ENCODE assay signal across 8 cellular contexts in the genomic region with DNA sequence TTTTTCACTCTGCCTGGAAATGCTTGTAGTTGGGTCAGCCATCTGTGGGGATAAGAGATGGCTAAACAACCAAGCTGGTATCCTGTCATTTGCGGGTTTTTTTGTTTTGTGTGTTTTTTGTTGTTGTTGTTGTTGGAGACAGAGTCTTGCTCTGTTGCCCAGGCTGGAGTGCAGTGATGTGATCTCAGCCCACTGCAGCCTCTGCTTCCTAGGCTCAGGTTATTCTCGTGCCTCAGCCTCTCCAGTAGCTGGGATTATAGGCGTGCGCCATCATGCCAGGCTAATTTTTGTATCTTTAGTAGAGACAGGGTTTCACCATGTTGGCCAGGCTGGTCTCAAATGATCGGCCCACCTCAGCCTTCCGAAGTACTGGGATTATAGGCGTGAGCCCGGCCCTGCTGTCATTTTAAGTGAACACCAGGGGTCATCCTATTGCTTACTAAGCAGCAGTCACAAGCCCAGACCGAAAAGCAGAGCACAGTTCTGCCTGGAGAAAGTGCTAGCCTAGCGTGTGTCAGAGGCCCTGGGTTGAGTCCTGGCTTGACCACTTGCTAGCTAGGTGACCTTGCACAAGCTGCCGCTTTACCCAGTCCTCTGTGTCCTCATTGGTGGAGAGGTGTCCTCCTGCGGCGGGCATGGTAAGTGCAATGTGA. TPM values are rescaled to one million over a fixed set of nuclear protein-coding genes. Genes with fewer than 3 reads are reported as not detected.
DNase-seq lines count a peak whose midpoint lies in the region; ATAC-seq, FAIRE-seq and TF ChIP-seq lines count a peak whose summit lies in the region.

No MANE protein-coding gene starts in this region.

- H3K9ac ChIP-seq in endothelial cell of umbilical vein (replicated peaks; ENCODE audit: extremely low read depth, insufficient read depth, low read length) (no peak overlapping the region), colonic mucosa (ENCODE audit: low read depth in 2 of 2, low read length in 2 of 2) (no peak overlapping the region)

- H3K36me3 Mint-ChIP-seq in neural crest cell (ENCODE audit: low read depth), result peaks cover 4% of the 10 kb centered on the region

- peaks cover 29% of the 10 kb centered on the region for H3K36me3 ChIP-seq in BJ (ENCODE audit: control insufficient read depth, insufficient read depth, low read length)
- H3K36me3 ChIP-seq in endothelial cell of umbilical vein (ENCODE audit: control insufficient read depth in 2 of 2, extremely low read depth in 1 of 2, insufficient read depth in 2 of 2, low read length in 2 of 2), result peaks cover 3 to 35% of the 10 kb centered on the region in 2 experiments
- H3K36me3 ChIP-seq in colonic mucosa, result peaks cover 8% of the 10 kb centered on the region

- no peaks in the 10 kb centered on the region for H4K20me1 ChIP-seq in endothelial cell of umbilical vein (replicated peaks; ENCODE audit: control insufficient read depth, extremely low read depth, insufficient read depth, low read length)

- intact Hi-C loops in endothelial cell of umbilical vein (cut with micrococcal nuclease) (no loop called here), colonic mucosa (cut with DNase I) (loop anchor here (5.0 kb wide), 1 partner anchor 72 kb away; no protein-coding TSS in a partner anchor)

- H3K4me2 ChIP-seq in endothelial cell of umbilical vein (ENCODE audit: insufficient read depth, low read length), result no peak overlapping the region

- no peak overlapping the region for H3K27ac ChIP-seq in endothelial cell of umbilical vein (ENCODE audit: insufficient read depth, low read depth, low read length)
- no peak overlapping the region for H3K27ac ChIP-seq in colonic mucosa

- TF ChIP-seq POLR2A in endothelial cell of umbilical vein (IDR thresholded peaks at IDR 0.05; ENCODE audit: low read depth, low read length), result no peak

- H3K4me3 ChIP-seq in BJ (ENCODE audit: low read depth, low read length) (no peak overlapping the region), endothelial cell of umbilical vein (replicated peaks in 1 of 3; ENCODE audit: insufficient read depth in 1 of 3, low read depth in 1 of 3, low read length in 3 of 3) (no peak overlapping the region), colonic mucosa (no peak overlapping the region)

- dilution Hi-C loops in endothelial cell of umbilical vein (cut with MboI; ENCODE audit: extremely low pct_ligation_motif_present, low sequenced_read_pairs), result no loop called here

- H3K9me3 ChIP-seq in endothelial cell of umbilical vein (replicated peaks; ENCODE audit: control insufficient read depth, insufficient read depth, low read length) (no peaks in the 10 kb centered on the region), colonic mucosa (no peaks in the 10 kb centered on the region)

- DNase-seq in BJ (ENCODE audit: low read depth) (no peak), GM20000 (ENCODE audit: low spot score) (no peak), SHP77 (lab: John Stamatoyannopoulos, UW) (peak; percentile 66 to 70), endothelial cell of umbilical vein (ENCODE audit: low read depth, low spot score) (peak; percentile 37), neural crest cell (ENCODE audit: low read depth, low spot score) (peak; percentile 26), colonic mucosa (no peak), T-helper 1 cell (no peak)

- H3K4me1 ChIP-seq in endothelial cell of umbilical vein (ENCODE audit: control insufficient read depth, extremely low read depth, insufficient read depth, low read length), result peaks cover 18% of the 10 kb centered on the region
- H3K4me1 ChIP-seq in colonic mucosa, result peaks cover 37% of the 10 kb centered on the region

- TF ChIP-seq CTCF in BJ (IDR thresholded peaks at IDR 0.05; ENCODE audit: insufficient read depth, low read depth, low read length), result peak; percentile 66
- TF ChIP-seq CTCF in GM20000 (IDR thresholded peaks at IDR 0.05; ENCODE audit: extremely low read depth, missing control alignments), result peak; percentile 24
- peak; percentile 35 to 46 for TF ChIP-seq CTCF in endothelial cell of umbilical vein (IDR thresholded peaks at IDR 0.05; ENCODE audit: extremely low read depth in 1 of 2, insufficient read depth in 1 of 2, low read depth in 1 of 2, low read length in 2 of 2)
- TF ChIP-seq CTCF in neural crest cell (conservative IDR thresholded peaks at IDR 0.05), result peak; percentile 67
- no peak for TF ChIP-seq CTCF in colonic mucosa (IDR thresholded peaks at IDR 0.05)

- ATAC-seq in GM18858 (IDR thresholded peaks at IDR 0.05; ENCODE audit: unreplicated experiment), result no peak

- H2AFZ ChIP-seq in endothelial cell of umbilical vein (ENCODE audit: low read depth, low read length), result no peak overlapping the region

- peak; percentile 98 for FAIRE-seq in endothelial cell of umbilical vein (lab: Jason Lieb, UNC)

- peak overlapping the region; percentile 89 for H3K4me3 Mint-ChIP-seq in neural crest cell

- peaks cover 30% of the 10 kb centered on the region for H3K4me1 Mint-ChIP-seq in neural crest cell

- H3K27ac Mint-ChIP-seq in neural crest cell (ENCODE audit: unreplicated experiment), result no peak overlapping the region

- CTCF ChIA-PET in BJ (lab: Yijun Ruan, JAX) (interaction anchor here (0.6 to 2.3 kb wide), 11 partner anchors 14 to 178 kb away, joined by 3 to 14 read pairs (median 3); no protein-coding TSS in a partner anchor), endothelial cell of umbilical vein (lab: Charles Lee) (interaction anchor here (0.9 to 1.9 kb wide), 5 partner anchors 9 to 177 kb away, joined by 3 to 4 read pairs (median 4); no protein-coding TSS in a partner anchor)

- H3K27me3 ChIP-seq in BJ (ENCODE audit: control insufficient read depth, insufficient read depth, low read length) (no peaks in the 10 kb centered on the region), endothelial cell of umbilical vein (ENCODE audit: control insufficient read depth in 2 of 2, insufficient read depth in 2 of 2, low read length in 2 of 2) (no peaks in the 10 kb centered on the region), colonic mucosa (no peaks in the 10 kb centered on the region)

- POLR2A ChIA-PET in BJ (lab: Charles Lee), result no interaction called here
- POLR2A ChIA-PET in endothelial cell of umbilical vein (lab: Charles Lee), result no interaction called here

- H3K27me3 Mint-ChIP-seq in neural crest cell (ENCODE audit: low read depth), result no peaks in the 10 kb centered on the region

- H3K9me1 ChIP-seq in endothelial cell of umbilical vein (replicated peaks; ENCODE audit: control insufficient read depth, extremely low read depth, insufficient read depth, low read length), result no peaks in the 10 kb centered on the region

- no TSS peak for BruUV-seq in endothelial cell of umbilical vein (replicated peaks; lab: Mats Ljungman, UMichigan)

- H3K9me3 Mint-ChIP-seq in neural crest cell, result no peaks in the 10 kb centered on the region

- H3K79me2 ChIP-seq in endothelial cell of umbilical vein (ENCODE audit: control insufficient read depth, insufficient read depth, low read length), result peaks cover 48% of the 10 kb centered on the region

RNA-seq across cellular contexts. Expression of gene SMCR8, which starts 4.6 kb away (rescaled TPM):
- polyA plus RNA-seq in BJ (2011; rRNA removed) (6.8 and 9.2 TPM in 2 replicates), endothelial cell of umbilical vein (8.2 and 9.5 TPM in 2 replicates)
- polyA minus RNA-seq in BJ (2011; rRNA and poly(A)+ RNA removed), result 10.0 and 10.1 TPM in 2 replicates
- total RNA-seq in endothelial cell of umbilical vein (16.1 and 17.6 TPM in 2 replicates), neural crest cell (20.2 and 20.8 TPM in 2 replicates), colonic mucosa (10 to 100 TPM; 20.5 to 21.4 TPM)
- 9.6 and 9.8 TPM in 2 replicates for polyA plus RNA-seq in endothelial cell of umbilical vein (2011; cell fraction: cytosol; rRNA removed)
- 16.0 and 17.7 TPM in 2 replicates for polyA plus RNA-seq in endothelial cell of umbilical vein (2011; cell fraction: nucleus; rRNA removed)
- polyA plus RNA-seq in endothelial cell of umbilical vein (2012), result 13.2 and 14.1 TPM in 2 replicates
- 24.9 TPM in 2 replicates for polyA minus RNA-seq in endothelial cell of umbilical vein
- 6.6 TPM for polyA minus RNA-seq in endothelial cell of umbilical vein (2011; cell fraction: cytosol; rRNA and poly(A)+ RNA removed)
- polyA minus RNA-seq in endothelial cell of umbilical vein (2011; cell fraction: nucleus; rRNA and poly(A)+ RNA removed), result 23.1 and 24.9 TPM in 2 replicates

RNA-seq across cellular contexts. Expression of gene TOP3A, which starts 4.9 kb away (rescaled TPM):
- 10.2 and 13.0 TPM in 2 replicates for polyA plus RNA-seq in BJ (2011; rRNA removed)
- polyA minus RNA-seq in BJ (2011; rRNA and poly(A)+ RNA removed), result 12.9 and 20.9 TPM in 2 replicates
- total RNA-seq in endothelial cell of umbilical vein, result 46.9 and 53.1 TPM in 2 replicates
- polyA plus RNA-seq in endothelial cell of umbilical vein, result 18.6 and 20.4 TPM in 2 replicates
- polyA plus RNA-seq in endothelial cell of umbilical vein (2011; cell fraction: cytosol; rRNA removed), result 15.7 and 19.0 TPM in 2 replicates
- polyA plus RNA-seq in endothelial cell of umbilical vein (2011; cell fraction: nucleus; rRNA removed), result 37.5 and 42.4 TPM in 2 replicates
- polyA plus RNA-seq in endothelial cell of umbilical vein (2012), result 22.1 and 26.5 TPM in 2 replicates
- 63.2 and 64.2 TPM in 2 replicates for polyA minus RNA-seq in endothelial cell of umbilical vein
- polyA minus RNA-seq in endothelial cell of umbilical vein (2011; cell fraction: cytosol; rRNA and poly(A)+ RNA removed), result 31.2 TPM
- polyA minus RNA-seq in endothelial cell of umbilical vein (2011; cell fraction: nucleus; rRNA and poly(A)+ RNA removed), result 32.0 and 46.2 TPM in 2 replicates
- 98.5 and 107 TPM in 2 replicates for total RNA-seq in neural crest cell
- 10 to 100 TPM; 27.2 to 45.4 TPM for total RNA-seq in colonic mucosa

RNA-seq across cellular contexts. Expression of gene SHMT1, which starts 43.6 kb away (rescaled TPM):
- polyA plus RNA-seq in BJ (2011; rRNA removed) (5.0 and 5.9 TPM in 2 replicates), endothelial cell of umbilical vein (14.2 and 18.9 TPM in 2 replicates)
- polyA minus RNA-seq in BJ (2011; rRNA and poly(A)+ RNA removed), result 4.9 and 5.2 TPM in 2 replicates
- total RNA-seq in endothelial cell of umbilical vein (27.2 and 27.6 TPM in 2 replicates), neural crest cell (43.9 and 44.6 TPM in 2 replicates), colonic mucosa (10 to 100 TPM; 41.4 to 58.0 TPM)
- 17.7 and 18.2 TPM in 2 replicates for polyA plus RNA-seq in endothelial cell of umbilical vein (2011; cell fraction: cytosol; rRNA removed)
- polyA plus RNA-seq in endothelial cell of umbilical vein (2011; cell fraction: nucleus; rRNA removed), result 23.8 and 24.6 TPM in 2 replicates
- polyA plus RNA-seq in endothelial cell of umbilical vein (2012), result 19.2 and 20.4 TPM in 2 replicates
- 17.7 and 21.1 TPM in 2 replicates for polyA minus RNA-seq in endothelial cell of umbilical vein
- 29.9 TPM for polyA minus RNA-seq in endothelial cell of umbilical vein (2011; cell fraction: cytosol; rRNA and poly(A)+ RNA removed)
- polyA minus RNA-seq in endothelial cell of umbilical vein (2011; cell fraction: nucleus; rRNA and poly(A)+ RNA removed), result 11.0 and 15.8 TPM in 2 replicates

RNA-seq across cellular contexts. Expression of gene EVPLL, which starts 57.8 kb away (rescaled TPM):
- polyA plus RNA-seq in BJ (2011; rRNA removed) (not detected in 2 replicates), endothelial cell of umbilical vein (not detected in 2 replicates)
- polyA minus RNA-seq in BJ (2011; rRNA and poly(A)+ RNA removed), result not detected in 2 replicates
- total RNA-seq in endothelial cell of umbilical vein (not detected in 2 replicates), neural crest cell (not detected in 2 replicates), colonic mucosa (under 1 TPM; 0.25 to 0.69 TPM)
- not detected in 2 replicates for polyA plus RNA-seq in endothelial cell of umbilical vein (2011; cell fraction: cytosol; rRNA removed)
- not detected in 2 replicates for polyA plus RNA-seq in endothelial cell of umbilical vein (2011; cell fraction: nucleus; rRNA removed)
- not detected in 2 replicates for polyA plus RNA-seq in endothelial cell of umbilical vein (2012)
- polyA minus RNA-seq in endothelial cell of umbilical vein, result not detected in 2 replicates
- polyA minus RNA-seq in endothelial cell of umbilical vein (2011; cell fraction: cytosol; rRNA and poly(A)+ RNA removed), result 1.4 TPM
- polyA minus RNA-seq in endothelial cell of umbilical vein (2011; cell fraction: nucleus; rRNA and poly(A)+ RNA removed), result not detected in 2 replicates

RNA-seq across cellular contexts. Expression of gene MIEF2, which starts 59.3 kb away (rescaled TPM):
- polyA plus RNA-seq in BJ (2011; rRNA removed) (6.8 and 12.0 TPM in 2 replicates), endothelial cell of umbilical vein (22.7 and 28.2 TPM in 2 replicates)
- 9.3 and 10.8 TPM in 2 replicates for polyA minus RNA-seq in BJ (2011; rRNA and poly(A)+ RNA removed)
- total RNA-seq in endothelial cell of umbilical vein (8.3 and 8.5 TPM in 2 replicates), neural crest cell (8.8 and 12.2 TPM in 2 replicates), colonic mucosa (10 to 100 TPM; 13.2 to 15.3 TPM)
- 10.7 and 12.8 TPM in 2 replicates for polyA plus RNA-seq in endothelial cell of umbilical vein (2011; cell fraction: cytosol; rRNA removed)
- polyA plus RNA-seq in endothelial cell of umbilical vein (2011; cell fraction: nucleus; rRNA removed), result 10.7 and 12.9 TPM in 2 replicates
- 5.2 and 8.4 TPM in 2 replicates for polyA plus RNA-seq in endothelial cell of umbilical vein (2012)
- polyA minus RNA-seq in endothelial cell of umbilical vein, result 11.0 and 14.7 TPM in 2 replicates
- polyA minus RNA-seq in endothelial cell of umbilical vein (2011; cell fraction: cytosol; rRNA and poly(A)+ RNA removed), result 6.7 TPM
- polyA minus RNA-seq in endothelial cell of umbilical vein (2011; cell fraction: nucleus; rRNA and poly(A)+ RNA removed), result 3.1 and 6.3 TPM in 2 replicates

Comparison
In these comparisons a context has a peak if more than half of its experiments do, and no peak if none do; other contexts are left out.
1. DNase-seq: peak in SHP77 (2 of 2), endothelial cell of umbilical vein (single experiment) and neural crest cell (single experiment); none in BJ (single experiment), GM20000 (single experiment), colonic mucosa (single experiment) and T-helper 1 cell (0 of 5).